1 cellular context compared by ENCODE assay signal in the genomic region with DNA sequence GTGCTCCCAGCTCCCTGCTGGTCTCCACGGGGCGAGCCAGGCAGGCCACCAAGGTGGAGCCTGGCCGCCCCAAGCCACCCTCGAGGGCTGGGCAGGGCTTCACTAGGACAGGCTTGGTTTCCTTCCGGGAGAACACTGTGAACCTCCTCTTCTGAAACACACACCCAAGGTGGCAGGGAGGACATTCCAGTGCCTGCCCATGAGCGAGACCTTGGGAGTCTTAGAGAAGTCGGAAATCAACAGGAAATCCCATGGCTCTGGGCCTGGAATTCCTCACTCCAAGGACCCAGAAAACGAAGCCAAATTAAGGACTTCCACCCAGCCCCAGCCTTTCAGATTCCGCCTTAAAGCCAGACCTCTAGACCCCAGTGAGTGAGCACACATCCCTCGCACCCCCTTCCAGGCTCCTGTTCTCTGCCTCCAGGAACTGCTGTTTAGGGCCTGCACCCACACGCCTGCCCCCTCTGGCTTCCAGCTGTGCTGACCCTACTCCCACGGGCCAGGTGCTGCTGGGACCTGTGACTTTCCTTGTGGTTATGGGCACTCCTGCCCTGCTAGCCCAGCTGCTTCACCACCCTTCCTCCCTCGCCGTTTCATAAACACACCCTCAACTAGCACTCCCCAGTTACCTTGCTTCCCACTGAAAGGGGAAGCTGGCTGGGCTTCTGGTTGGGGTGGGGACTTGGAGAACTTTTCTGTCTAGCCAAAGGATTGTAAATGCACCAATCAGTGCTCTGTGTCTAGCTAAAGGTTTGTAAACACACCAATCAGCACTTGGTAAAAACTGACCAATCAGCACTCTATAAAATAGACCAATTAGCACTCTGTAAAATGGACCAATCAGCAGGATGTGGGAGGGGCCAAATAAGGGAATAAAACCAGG.
TF ChIP-seq lines count a peak whose summit lies in the region.

No MANE protein-coding gene starts in this region.

TF ChIP-seq in H1, 55 proteins besides CTCF, POLR2A, EP300 and RAD21:
- TF ChIP-seq POU5F1 (IDR thresholded peaks at IDR 0.05; ENCODE audit: low read depth, low read length), result no peak
- no peak for TF ChIP-seq JUND (IDR thresholded peaks at IDR 0.05; ENCODE audit: low read length)
- no peak for TF ChIP-seq CREB1 (IDR thresholded peaks at IDR 0.05)
- TF ChIP-seq TCF12 (IDR thresholded peaks at IDR 0.05; ENCODE audit: low read depth, low read length), result no peak
- no peak for TF ChIP-seq SP1 (IDR thresholded peaks at IDR 0.05; ENCODE audit: low read depth, low read length)
- no peak for TF ChIP-seq SP2 (IDR thresholded peaks at IDR 0.05; ENCODE audit: low read length)
- TF ChIP-seq RFX5 (IDR thresholded peaks at IDR 0.05; ENCODE audit: borderline replicate concordance, low read depth, low read length), result no peak
- no peak for TF ChIP-seq CHD1 (IDR thresholded peaks at IDR 0.05; ENCODE audit: low read depth, low read length)
